ENCODE assay signal across 11 cellular contexts in the genomic region with DNA sequence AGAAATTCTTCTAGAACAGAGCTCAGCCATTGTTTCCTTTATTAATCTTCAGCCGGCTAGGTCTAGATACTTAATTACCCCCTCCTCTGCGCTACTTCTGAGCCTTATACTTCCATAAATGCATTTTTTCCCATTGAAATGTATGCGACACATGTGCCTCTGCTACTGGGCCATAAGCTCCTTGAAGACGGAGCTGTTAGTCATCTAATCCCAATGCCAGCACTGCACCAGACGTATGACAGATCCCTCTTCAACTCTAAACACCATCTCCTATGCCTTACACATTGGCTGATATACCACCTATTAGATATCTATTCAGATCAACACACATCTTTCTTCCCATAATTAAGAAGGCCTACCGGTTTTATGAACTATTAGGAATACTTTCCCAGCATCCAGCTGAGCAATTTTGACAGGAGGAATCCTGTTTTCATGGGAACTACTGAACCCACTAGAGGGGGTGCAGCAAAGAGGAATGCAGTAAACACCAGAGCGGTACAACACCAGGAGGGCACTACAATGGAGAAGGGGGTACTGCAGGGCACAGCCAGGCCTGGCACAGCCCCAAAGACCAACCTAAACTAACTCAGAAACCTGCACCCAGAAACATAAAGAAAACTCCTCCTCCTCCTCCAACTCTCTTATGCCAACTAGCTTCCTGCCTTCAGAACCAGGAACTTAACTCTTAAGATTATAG. TPM values are rescaled to one million over a fixed set of nuclear protein-coding genes. Genes with fewer than 3 reads are reported as not detected.
DNase-seq lines count a peak whose midpoint lies in the region; ATAC-seq and TF ChIP-seq lines count a peak whose summit lies in the region.
"Had no signal": no experiment of that assay in that cellular context is flagged by ENCODE, and none has a peak within 500 bp of the region (broad histone marks: within the 10 kb centered on the region; RNA-seq: fewer than 3 reads in every experiment).

No MANE protein-coding gene starts in this region.

- TF ChIP-seq POLR2A in lower leg skin (IDR thresholded peaks at IDR 0.05) = no peak

- H3K4me3 Mint-ChIP-seq in activated T-helper 17 cell treated with anti-CD3 and anti-CD28 coated beads, Interleukin-2, amount 50 U/mL, for 72 hours = peak overlapping the region; percentile 64

- POLR2A ChIA-PET in AG04450 (lab: Yijun Ruan, JAX) = interaction anchor here (1.7 kb wide), 1 partner anchor 9 kb away, joined by 8 read pairs; no protein-coding TSS in a partner anchor

- 0 out of 2 replicates have a peak, but pooled peaks have one; percentile 5 for TF ChIP-seq CTCF in AG04450 (IDR thresholded peaks at IDR 0.05; ENCODE audit: low read depth, low read length)
- TF ChIP-seq CTCF in left lung (IDR thresholded peaks at IDR 0.05) = no peak
- TF ChIP-seq CTCF in lower leg skin (IDR thresholded peaks at IDR 0.05) = no peak

- peaks cover 13 to 65% of the 10 kb centered on the region in 2 donors for H3K4me1 ChIP-seq in left lung

- H3K9me3 ChIP-seq in AG04450 (ENCODE audit: control insufficient read depth, insufficient read depth, low read length) = no peaks in the 10 kb centered on the region; the same call in 1 of the 2 replicates
- H3K9me3 ChIP-seq in left lung = no peaks in the 10 kb centered on the region

- H3K4me3 ChIP-seq in AG04450 (ENCODE audit: low read depth, low read length) (no peak overlapping the region), left lung (no peak overlapping the region), lower leg skin (ENCODE audit: low read depth, poor library complexity, severe bottlenecking) (no peak overlapping the region)

- H3K27ac Mint-ChIP-seq in activated T-helper 17 cell treated with anti-CD3 and anti-CD28 coated beads, Interleukin-2, amount 50 U/mL, for 72 hours = peak overlapping the region; percentile 79

- CTCF ChIA-PET in AG04450 (lab: Charles Lee) = interaction anchor here (0.6 to 0.7 kb wide), 2 partner anchors 10 to 106 kb away, joined by 3 read pairs; no protein-coding TSS in a partner anchor

- H3K27ac ChIP-seq in AG04450 (ENCODE audit: low read depth, low read length) (peak overlapping the region; percentile 21), left lung (no peak overlapping the region), substantia nigra (ENCODE audit: low read depth, low read length, poor library complexity, severe bottlenecking) (no peak overlapping the region)

- no peaks in the 10 kb centered on the region for H3K36me3 ChIP-seq in left lung

- H3K4me1 Mint-ChIP-seq in activated T-helper 17 cell treated with anti-CD3 and anti-CD28 coated beads, Interleukin-2, amount 50 U/mL, for 72 hours = peaks cover 70% of the 10 kb centered on the region

- no peaks in the 10 kb centered on the region for H3K9me3 Mint-ChIP-seq in activated T-helper 17 cell treated with anti-CD3 and anti-CD28 coated beads, Interleukin-2, amount 50 U/mL, for 72 hours

- H3K27me3 ChIP-seq in AG04450 (ENCODE audit: control insufficient read depth, insufficient read depth, low read length) = no peaks in the 10 kb centered on the region
- H3K27me3 ChIP-seq in left lung = no peaks in the 10 kb centered on the region

- peaks cover 87% of the 10 kb centered on the region for H3K36me3 Mint-ChIP-seq in activated T-helper 17 cell treated with anti-CD3 and anti-CD28 coated beads, Interleukin-2, amount 50 U/mL, for 72 hours (ENCODE audit: low read depth)

- 60 to 65% methylated on average over 7 of the region's 7 CpGs for WGBS in lower leg skin, 2 donors

- DNase-seq in AG04450 (ENCODE audit: low read depth, low spot score) (no peak), EH (ENCODE audit: low read depth) (peak; percentile 78), left lung (no peak), substantia nigra (lab: John Stamatoyannopoulos, UW) (no peak), lower leg skin (ENCODE audit: low spot score in 2 of 2) (no peak)
- DNase-seq: activated effector memory CD4-positive, alpha-beta T cell treated with Interleukin-2 at 50 U/mL for 16 hours; left cardiac atrium; NCI-H526 treated with DMSO at 0.1 percent for 48 hours had no signal

- ATAC-seq in activated T-helper 17 cell treated with anti-CD3 and anti-CD28 coated beads, Interleukin-2, amount 50 U/mL, for 72 hours (replicated peaks) = peak; percentile 30
- peak; percentile 48 for ATAC-seq in left lung
- no peak for ATAC-seq in GM21367 (IDR thresholded peaks at IDR 0.05; ENCODE audit: unreplicated experiment)
- no peak for ATAC-seq in GM18909 (IDR thresholded peaks at IDR 0.05; ENCODE audit: poor library complexity, unreplicated experiment)

- H3K27me3 Mint-ChIP-seq in activated T-helper 17 cell treated with anti-CD3 and anti-CD28 coated beads, Interleukin-2, amount 50 U/mL, for 72 hours = no peaks in the 10 kb centered on the region

- intact Hi-C loops in left lung (cut with DNase I) (no loop called here), lower leg skin (cut with DNase I; ENCODE audit: low total_unique reads) (no loop called here)

RNA-seq across cellular contexts. Expression of gene STK24, which starts 18.8 kb away (rescaled TPM):
- 44.0 and 46.2 TPM in 2 replicates for polyA plus RNA-seq in AG04450 (2011; rRNA removed)
- polyA minus RNA-seq in AG04450 (2011; rRNA and poly(A)+ RNA removed) = 25.3 and 31.6 TPM in 2 replicates
- 100 to 1,000 TPM; 212 to 231 TPM for total RNA-seq in activated T-helper 17 cell treated with anti-CD3 and anti-CD28 coated beads, Interleukin-2, amount 50 U/mL, for 72 hours
- total RNA-seq in left lung (10 to 100 TPM; 81.5 to 84.0 TPM), lower leg skin (100 to 1,000 TPM; 212 to 281 (median 266) TPM)

Comparison
In these comparisons a context has a peak if more than half of its experiments do, and no peak if none do; other contexts are left out.
1. ATAC-seq: peak in activated T-helper 17 cell treated with anti-CD3 and anti-CD28 coated beads, Interleukin-2, amount 50 U/mL, for 72 hours (single experiment) and left lung (single experiment); none in GM21367 (single experiment) and GM18909 (single experiment).